Comparison of ENCODE assay signal across 11 cellular contexts in genomic region chr6:10426781-10427279, GRCh38. TPM values are rescaled to one million over a fixed set of nuclear protein-coding genes. Genes with fewer than 3 reads are reported as not detected.
DNase-seq lines count a peak whose midpoint lies in the region; ATAC-seq and TF ChIP-seq lines count a peak whose summit lies in the region.
"Had no signal": no experiment of that assay in that cellular context is flagged by ENCODE, and none has a peak within 500 bp of the region (broad histone marks: within the 10 kb centered on the region; RNA-seq: fewer than 3 reads in every experiment).

No MANE protein-coding gene starts in this region.

- H4K20me1 ChIP-seq in SK-N-SH (ENCODE audit: insufficient read depth): no peaks in the 10 kb centered on the region

- H3K79me2 ChIP-seq in SK-N-SH (ENCODE audit: insufficient read depth): no peaks in the 10 kb centered on the region

- TF ChIP-seq EP300 in SK-N-SH (IDR thresholded peaks at IDR 0.05; ENCODE audit: borderline replicate concordance in 1 of 2, low read depth in 1 of 2, low read length in 1 of 2): no peak

- no peaks in the 10 kb centered on the region for H3K36me3 ChIP-seq in SK-N-SH (replicated peaks in 1 of 2; ENCODE audit: control insufficient read depth in 1 of 2, insufficient read depth in 2 of 2, low read length in 1 of 2)
- no peaks in the 10 kb centered on the region for H3K36me3 ChIP-seq in iPS-18a (ENCODE audit: control insufficient read depth, low read depth, low read length)

- H3K9ac ChIP-seq in SK-N-SH: no peak overlapping the region
- H3K9ac ChIP-seq in iPS-18a (ENCODE audit: low read length): no peak overlapping the region

- H3K9me3 Mint-ChIP-seq in activated CD4-positive, alpha-beta memory T cell treated with anti-CD3 and anti-CD28 coated beads, Interleukin-2, amount 10 ng/mL, durations not matched to agents 7 days and 5 days: no peaks in the 10 kb centered on the region
- peaks cover 4% of the 10 kb centered on the region for H3K9me3 Mint-ChIP-seq in stimulated activated memory B cell treated with anti-CD40 and anti-IgM and Interleukin-4, amounts not matched to agents 10 μg/mL and 1 μg/mL and 100 μg/mL, for 72 hours

- H3K27ac ChIP-seq in SK-N-SH (ENCODE audit: low read depth in 2 of 2, low read length in 1 of 2): no peak overlapping the region
- no peak overlapping the region for H3K27ac ChIP-seq in iPS-18a (ENCODE audit: low read length)
- H3K27ac ChIP-seq: C4-2B had no signal

- ATAC-seq in SK-N-SH treated with all-trans-retinoic acid at 6 μM for 48 hours: no peak
- no peak for ATAC-seq in stimulated activated memory B cell treated with anti-CD40 and anti-IgM and Interleukin-4, amounts not matched to agents 10 μg/mL and 1 μg/mL and 100 μg/mL, for 72 hours

- H3K4me1 ChIP-seq in SK-N-SH (ENCODE audit: control insufficient read depth in 1 of 2, insufficient read depth in 2 of 2, low read depth in 1 of 2, low read length in 1 of 2): no peaks in the 10 kb centered on the region; a peak in 2 of 4 replicates
- peaks cover 11% of the 10 kb centered on the region for H3K4me1 ChIP-seq in iPS-18a (ENCODE audit: control insufficient read depth, low read depth, low read length)

- peak overlapping the region; percentile 48 for H3K4me3 Mint-ChIP-seq in activated CD4-positive, alpha-beta memory T cell treated with anti-CD3 and anti-CD28 coated beads, Interleukin-2, amount 10 ng/mL, durations not matched to agents 7 days and 5 days
- peak overlapping the region; percentile 66 for H3K4me3 Mint-ChIP-seq in stimulated activated memory B cell treated with anti-CD40 and anti-IgM and Interleukin-4, amounts not matched to agents 10 μg/mL and 1 μg/mL and 100 μg/mL, for 72 hours

- peaks cover 5% of the 10 kb centered on the region for H3F3A ChIP-seq in SK-N-SH (replicated peaks; ENCODE audit: insufficient read depth)

- peaks cover 50% of the 10 kb centered on the region for H3K27me3 ChIP-seq in SK-N-SH (ENCODE audit: insufficient read depth)
- peaks cover 97% of the 10 kb centered on the region for H3K27me3 ChIP-seq in iPS-18a (ENCODE audit: control insufficient read depth, insufficient read depth, low read length)

- no peak for TF ChIP-seq RAD21 in SK-N-SH (IDR thresholded peaks at IDR 0.05; ENCODE audit: low read length)

- TF ChIP-seq CTCF in SK-N-SH (IDR thresholded peaks at IDR 0.05): no peak

- peak overlapping the region; percentile 88 for H2AFZ ChIP-seq in SK-N-SH (ENCODE audit: low read depth)

- 12% methylated on average over 6 of the region's 6 CpGs for WGBS in SK-N-SH (ENCODE audit: low lambda C conversion rate)

- POLR2A ChIA-PET in SK-N-SH (lab: Yijun Ruan, JAX): no interaction called here
- POLR2A ChIA-PET in activated CD4-positive, alpha-beta memory T cell treated with anti-CD3 and anti-CD28 coated beads, Interleukin-2, amount 10 ng/mL, durations not matched to agents 7 days and 5 days (lab: Charles Lee): no interaction called here

- DNase-seq in SK-N-SH (no peak), NCI-H2107 treated with DMSO at 0.1 percent for 48 hours (lab: John Stamatoyannopoulos, UW; ENCODE audit: unreplicated experiment) (no peak), islet precursor cell (no peak), T-helper 9 cell (no peak)
- no peak for DNase-seq in activated CD4-positive, alpha-beta memory T cell treated with anti-CD3 and anti-CD28 coated beads, Interleukin-2, amount 10 ng/mL, durations not matched to agents 7 days and 5 days
- DNase-seq: activated CD4-positive, CD25-positive, alpha-beta regulatory T cell treated with anti-CD3 and anti-CD28 coated beads, Interleukin-2, amount 50 U/mL, for 72 hours had no signal

- CTCF ChIA-PET in SK-N-SH (lab: Yijun Ruan, JAX): interaction anchor here (0.6 to 3.3 kb wide), 3 partner anchors 9 to 332 kb away, joined by 3 to 14 read pairs (median 4); no protein-coding TSS in a partner anchor
- CTCF ChIA-PET in activated CD4-positive, alpha-beta memory T cell treated with anti-CD3 and anti-CD28 coated beads, Interleukin-2, amount 10 ng/mL, durations not matched to agents 7 days and 5 days (lab: Charles Lee): no interaction called here

- peaks cover 7% of the 10 kb centered on the region for H3K36me3 Mint-ChIP-seq in activated CD4-positive, alpha-beta memory T cell treated with anti-CD3 and anti-CD28 coated beads, Interleukin-2, amount 10 ng/mL, durations not matched to agents 7 days and 5 days (ENCODE audit: low read depth)
- H3K36me3 Mint-ChIP-seq in stimulated activated memory B cell treated with anti-CD40 and anti-IgM and Interleukin-4, amounts not matched to agents 10 μg/mL and 1 μg/mL and 100 μg/mL, for 72 hours: no peaks in the 10 kb centered on the region

- no peak overlapping the region for H3K27ac Mint-ChIP-seq in activated CD4-positive, alpha-beta memory T cell treated with anti-CD3 and anti-CD28 coated beads, Interleukin-2, amount 10 ng/mL, durations not matched to agents 7 days and 5 days
- no peak overlapping the region for H3K27ac Mint-ChIP-seq in stimulated activated memory B cell treated with anti-CD40 and anti-IgM and Interleukin-4, amounts not matched to agents 10 μg/mL and 1 μg/mL and 100 μg/mL, for 72 hours

- H3K9me3 ChIP-seq in SK-N-SH (no peaks in the 10 kb centered on the region), iPS-18a (ENCODE audit: control insufficient read depth, low read depth, low read length) (peaks cover 5% of the 10 kb centered on the region)

- H3K9me2 ChIP-seq in SK-N-SH: no peaks in the 10 kb centered on the region

- peaks cover 19% of the 10 kb centered on the region for H3K4me1 Mint-ChIP-seq in activated CD4-positive, alpha-beta memory T cell treated with anti-CD3 and anti-CD28 coated beads, Interleukin-2, amount 10 ng/mL, durations not matched to agents 7 days and 5 days
- H3K4me1 Mint-ChIP-seq in stimulated activated memory B cell treated with anti-CD40 and anti-IgM and Interleukin-4, amounts not matched to agents 10 μg/mL and 1 μg/mL and 100 μg/mL, for 72 hours: peaks cover 27% of the 10 kb centered on the region

- H3K4me3 ChIP-seq in SK-N-SH (ENCODE audit: low read depth in 2 of 2, low read length in 1 of 2) (peak overlapping the region; percentile 44 to 61), iPS-18a (ENCODE audit: low read length) (peak overlapping the region; percentile 65)

- peak overlapping the region; percentile 87 for H3K4me2 ChIP-seq in SK-N-SH

- peaks cover 64% of the 10 kb centered on the region for H3K27me3 Mint-ChIP-seq in activated CD4-positive, alpha-beta memory T cell treated with anti-CD3 and anti-CD28 coated beads, Interleukin-2, amount 10 ng/mL, durations not matched to agents 7 days and 5 days
- H3K27me3 Mint-ChIP-seq in stimulated activated memory B cell treated with anti-CD40 and anti-IgM and Interleukin-4, amounts not matched to agents 10 μg/mL and 1 μg/mL and 100 μg/mL, for 72 hours: peaks cover 58% of the 10 kb centered on the region

TF ChIP-seq in SK-N-SH, 30 proteins besides CTCF, POLR2A, EP300 and RAD21 (continues in another document):
- no peak for TF ChIP-seq ELF1 (IDR thresholded peaks at IDR 0.05)

TF ChIP-seq in SK-N-SH treated with all-trans-retinoic acid at 6 μM for 48 hours, 23 proteins besides CTCF, POLR2A, EP300 and RAD21:
- no peak for TF ChIP-seq TSHZ2 (CRISPR knock-in tag; IDR thresholded peaks at IDR 0.05)

RNA-seq across cellular contexts. Expression of gene TFAP2A, which starts 12.0 kb away (rescaled TPM):
- 0.02 and 0.07 TPM in 2 replicates for polyA plus RNA-seq in SK-N-SH (2012; rRNA removed)
- 0.05 TPM in 2 replicates for polyA plus RNA-seq in SK-N-SH (2012; cell fraction: cytosol; rRNA removed)
- polyA plus RNA-seq in SK-N-SH (2012; cell fraction: nucleus; rRNA removed): 0.07 TPM in 1 of 2 replicates, not detected in the other
- total RNA-seq in activated CD4-positive, alpha-beta memory T cell treated with anti-CD3 and anti-CD28 coated beads, Interleukin-2, amount 10 ng/mL, durations not matched to agents 7 days and 5 days: under 1 TPM in 1 of 2 experiments, not detected in 1; 0.20 TPM
- total RNA-seq: mononuclear cell had no signal
